24 cellular contexts compared by ENCODE assay signal in genomic region chr2:231113489-231113888, GRCh38. TPM values are rescaled to one million over a fixed set of nuclear protein-coding genes. Genes with fewer than 3 reads are reported as not detected.
"Had no signal": no experiment of that assay in that cellular context is flagged by ENCODE, and none has a peak within 500 bp of the region (broad histone marks: within the 10 kb centered on the region; RNA-seq: fewer than 3 reads in every experiment).

No MANE protein-coding gene starts in this region.

- H3K9me3 ChIP-seq: left lung, right atrium auricular region, suprapubic skin had no signal

- ATAC-seq: foreskin keratinocyte; left lung; stimulated activated naive CD8-positive, alpha-beta T cell treated with anti-CD3 and anti-CD28 coated beads, Interleukin-15, amount 100 ng/mL, for 72 hours had no signal

- H3K4me3 Mint-ChIP-seq: activated B cell treated with CpG ODN at 0.5 μM for 24 hours; activated CD4-positive, alpha-beta memory T cell treated with anti-CD3 and anti-CD28 coated beads for 36 hours; activated naive CD8-positive, alpha-beta T cell treated with anti-CD3 and anti-CD28 coated beads, Interleukin-2, amount 10 ng/mL, durations not matched to agents 7 days and 5 days; nephron progenitor cell; stimulated activated naive CD8-positive, alpha-beta T cell treated with anti-CD3 and anti-CD28 coated beads, Interleukin-15, amount 100 ng/mL, for 72 hours; type B pancreatic cell had no signal

- DNase-seq: activated B cell treated with CpG ODN at 0.5 μM for 24 hours; activated CD4-positive, alpha-beta memory T cell treated with anti-CD3 and anti-CD28 coated beads for 36 hours; activated CD4-positive, alpha-beta T cell treated with anti-CD3 and anti-CD28 coated beads for 4 hours; activated naive CD4-positive, alpha-beta T cell treated with Interleukin-2 at 50 U/mL for 16 hours; activated naive CD8-positive, alpha-beta T cell treated with anti-CD3 and anti-CD28 coated beads, Interleukin-2, amount 10 ng/mL, durations not matched to agents 7 days and 5 days; activated T-cell treated with anti-CD3 and anti-CD28 coated beads for 4 hours; amygdala; brain microvascular endothelial cell; central memory CD4-positive, alpha-beta T cell; foreskin keratinocyte; glutamatergic neuron; hypothalamus; left lung; nephron progenitor cell; occipital lobe; stimulated activated CD4-positive, alpha-beta T cell treated with anti-CD3 and anti-CD28 coated beads, Interleukin-15, amount 100 ng/mL, for 24 hours; stimulated activated CD4-positive, alpha-beta T cell treated with anti-CD3 and anti-CD28 coated beads, Interleukin-2, amount 100 ng/mL, for 48 hours; stimulated activated naive CD8-positive, alpha-beta T cell treated with anti-CD3 and anti-CD28 coated beads, Interleukin-15, amount 100 ng/mL, for 72 hours had no signal

- H3K4me3 ChIP-seq: coronary artery, left lung, right atrium auricular region, skin epidermis, suprapubic skin had no signal

- H3K4me1 Mint-ChIP-seq: activated naive CD8-positive, alpha-beta T cell treated with anti-CD3 and anti-CD28 coated beads, Interleukin-2, amount 10 ng/mL, durations not matched to agents 7 days and 5 days; stimulated activated naive CD8-positive, alpha-beta T cell treated with anti-CD3 and anti-CD28 coated beads, Interleukin-15, amount 100 ng/mL, for 72 hours had no signal

- H3K27me3 ChIP-seq: brain microvascular endothelial cell, foreskin keratinocyte, left lung, right atrium auricular region, suprapubic skin had no signal

- H3K27me3 Mint-ChIP-seq: activated B cell treated with CpG ODN at 0.5 μM for 24 hours; activated CD4-positive, alpha-beta memory T cell treated with anti-CD3 and anti-CD28 coated beads for 36 hours; activated naive CD8-positive, alpha-beta T cell treated with anti-CD3 and anti-CD28 coated beads, Interleukin-2, amount 10 ng/mL, durations not matched to agents 7 days and 5 days; stimulated activated naive CD8-positive, alpha-beta T cell treated with anti-CD3 and anti-CD28 coated beads, Interleukin-15, amount 100 ng/mL, for 72 hours; type B pancreatic cell had no signal

- H3K27ac Mint-ChIP-seq: activated B cell treated with CpG ODN at 0.5 μM for 24 hours; activated CD4-positive, alpha-beta memory T cell treated with anti-CD3 and anti-CD28 coated beads for 36 hours; activated naive CD8-positive, alpha-beta T cell treated with anti-CD3 and anti-CD28 coated beads, Interleukin-2, amount 10 ng/mL, durations not matched to agents 7 days and 5 days; nephron progenitor cell; stimulated activated naive CD8-positive, alpha-beta T cell treated with anti-CD3 and anti-CD28 coated beads, Interleukin-15, amount 100 ng/mL, for 72 hours; type B pancreatic cell had no signal

- H3K9me3 Mint-ChIP-seq: activated B cell treated with CpG ODN at 0.5 μM for 24 hours; activated CD4-positive, alpha-beta memory T cell treated with anti-CD3 and anti-CD28 coated beads for 36 hours; activated naive CD8-positive, alpha-beta T cell treated with anti-CD3 and anti-CD28 coated beads, Interleukin-2, amount 10 ng/mL, durations not matched to agents 7 days and 5 days; nephron progenitor cell; stimulated activated naive CD8-positive, alpha-beta T cell treated with anti-CD3 and anti-CD28 coated beads, Interleukin-15, amount 100 ng/mL, for 72 hours; type B pancreatic cell had no signal

- H3K4me1 ChIP-seq: foreskin keratinocyte had no signal

- H3K27ac ChIP-seq: brain microvascular endothelial cell, coronary artery, foreskin keratinocyte, left lung, right atrium auricular region, skin epidermis, suprapubic skin had no signal

RNA-seq across cellular contexts. Expression of gene HTR2B, which starts 11.4 kb away (rescaled TPM):
- total RNA-seq: activated B cell treated with CpG ODN at 0.5 μM for 24 hours; activated CD4-positive, alpha-beta memory T cell treated with anti-CD3 and anti-CD28 coated beads for 36 hours; activated naive CD8-positive, alpha-beta T cell treated with anti-CD3 and anti-CD28 coated beads, Interleukin-2, amount 10 ng/mL, durations not matched to agents 7 days and 5 days; epithelial cell of proximal tubule; foreskin keratinocyte; suprapubic skin had no signal
- polyA plus RNA-seq: foreskin keratinocyte had no signal
